Comparison of ENCODE assay signal across 14 cellular contexts in genomic region chr10:11756766-11757315, GRCh38. TPM values are rescaled to one million over a fixed set of nuclear protein-coding genes. Genes with fewer than 3 reads are reported as not detected.
DNase-seq lines count a peak whose midpoint lies in the region; ATAC-seq and TF ChIP-seq lines count a peak whose summit lies in the region.
"Had no signal": no experiment of that assay in that cellular context is flagged by ENCODE, and none has a peak within 500 bp of the region (broad histone marks: within the 10 kb centered on the region; RNA-seq: fewer than 3 reads in every experiment).

No MANE protein-coding gene starts in this region.

- no peaks in the 10 kb centered on the region for H3K79me2 ChIP-seq in osteoblast (ENCODE audit: insufficient read depth, low read length)

- intact Hi-C loops in heart right ventricle (cut with DNase I): loop anchor here in 6 of 10 donors (2.0 to 10.0 kb wide), 4 partner anchors 240 to 715 kb away; no protein-coding TSS in a partner anchor
- intact Hi-C loops in Right ventricle myocardium inferior (cut with DNase I): no loop called here
- intact Hi-C loops in activated naive CD4-positive, alpha-beta T cell treated with anti-CD3 and anti-CD28 coated beads for 36 hours (cut with micrococcal nuclease): no loop called here

- no peak overlapping the region for H3K27ac Mint-ChIP-seq in activated naive CD4-positive, alpha-beta T cell treated with anti-CD3 and anti-CD28 coated beads for 36 hours
- H3K27ac Mint-ChIP-seq: activated CD4-positive, alpha-beta T cell treated with anti-CD3 and anti-CD28 coated beads, Interleukin-2, amount 10 ng/mL, durations not matched to agents 24 days and 14 days; T-helper 17 cell had no signal

- no peak overlapping the region for H3K4me3 Mint-ChIP-seq in activated naive CD4-positive, alpha-beta T cell treated with anti-CD3 and anti-CD28 coated beads for 36 hours
- H3K4me3 Mint-ChIP-seq: activated CD4-positive, alpha-beta T cell treated with anti-CD3 and anti-CD28 coated beads, Interleukin-2, amount 10 ng/mL, durations not matched to agents 24 days and 14 days; T-helper 17 cell had no signal

- H3K27me3 Mint-ChIP-seq in activated naive CD4-positive, alpha-beta T cell treated with anti-CD3 and anti-CD28 coated beads for 36 hours (ENCODE audit: low read depth): no peaks in the 10 kb centered on the region

- H3K36me3 ChIP-seq in heart right ventricle (peaks cover 0 to 45% (median 12%) of the 10 kb centered on the region in 9 donors), osteoblast (ENCODE audit: insufficient read depth, low read length) (no peaks in the 10 kb centered on the region), urinary bladder (ENCODE audit: insufficient read depth) (no peaks in the 10 kb centered on the region)
- H3K36me3 ChIP-seq: ovary had no signal

- H3K27me3 ChIP-seq in heart right ventricle (no peaks in the 10 kb centered on the region), osteoblast (ENCODE audit: insufficient read depth, low read length) (no peaks in the 10 kb centered on the region)
- H3K27me3 ChIP-seq: ovary had no signal

- no peak for ATAC-seq in heart right ventricle
- ATAC-seq in Right ventricle myocardium inferior: no peak
- ATAC-seq in GM21528 (IDR thresholded peaks at IDR 0.05; ENCODE audit: low FRiP score, unreplicated experiment): no peak
- ATAC-seq in GM19463 (IDR thresholded peaks at IDR 0.05; ENCODE audit: unreplicated experiment): no peak
- ATAC-seq: T-helper 17 cell had no signal

- H3K4me1 ChIP-seq in heart right ventricle (peaks cover 7 to 60% (median 33%) of the 10 kb centered on the region in 9 donors), osteoblast (ENCODE audit: insufficient read depth, low read length) (peaks cover 32% of the 10 kb centered on the region), urinary bladder (ENCODE audit: insufficient read depth) (no peaks in the 10 kb centered on the region)

- no peaks in the 10 kb centered on the region for H4K20me1 ChIP-seq in osteoblast (ENCODE audit: insufficient read depth, low read length)

- H2AFZ ChIP-seq in osteoblast (ENCODE audit: low read length): no peak overlapping the region

- H3K9me3 Mint-ChIP-seq in activated naive CD4-positive, alpha-beta T cell treated with anti-CD3 and anti-CD28 coated beads for 36 hours: no peaks in the 10 kb centered on the region
- H3K9me3 Mint-ChIP-seq: activated CD4-positive, alpha-beta T cell treated with anti-CD3 and anti-CD28 coated beads, Interleukin-2, amount 10 ng/mL, durations not matched to agents 24 days and 14 days had no signal

- H3K27ac ChIP-seq in heart right ventricle: peak overlapping the region; percentile 44 to 81 (median 68)
- H3K27ac ChIP-seq in epithelial cell of prostate: peak overlapping the region; percentile 90
- peak overlapping the region; percentile 86 for H3K27ac ChIP-seq in osteoblast (ENCODE audit: low read depth, low read length)
- peak overlapping the region; percentile 71 for H3K27ac ChIP-seq in urinary bladder (ENCODE audit: low read depth)

- TF ChIP-seq CTCF in heart right ventricle (IDR thresholded peaks at IDR 0.05): no peak
- no peak for TF ChIP-seq CTCF in osteoblast (IDR thresholded peaks at IDR 0.05; ENCODE audit: extremely low read depth, low read depth, low read length)

- peaks cover 5% of the 10 kb centered on the region for H3K4me1 Mint-ChIP-seq in activated naive CD4-positive, alpha-beta T cell treated with anti-CD3 and anti-CD28 coated beads for 36 hours (ENCODE audit: low read depth)

- no peaks in the 10 kb centered on the region for H3K36me3 Mint-ChIP-seq in activated naive CD4-positive, alpha-beta T cell treated with anti-CD3 and anti-CD28 coated beads for 36 hours (ENCODE audit: low read depth)

- H3K4me3 ChIP-seq in heart right ventricle: no peak overlapping the region
- H3K4me3 ChIP-seq in osteoblast (ENCODE audit: insufficient read depth, low read length): no peak overlapping the region
- no peak overlapping the region for H3K4me3 ChIP-seq in urinary bladder (ENCODE audit: low read depth, low read length)
- H3K4me3 ChIP-seq: ovary had no signal

- no peak overlapping the region for H3K4me2 ChIP-seq in osteoblast (ENCODE audit: insufficient read depth, low read length)

- WGBS in heart right ventricle, 2 donors: 74 to 81% methylated on average over 11 of the region's 11 CpGs
- WGBS in urinary bladder: 68% methylated on average over 11 of the region's 11 CpGs

- CTCF ChIA-PET in activated naive CD4-positive, alpha-beta T cell treated with anti-CD3 and anti-CD28 coated beads for 36 hours (lab: Charles Lee): interaction anchor here (0.7 to 7.1 kb wide), 26 partner anchors 9 to 644 kb away, joined by 3 to 79 read pairs (median 4); partner anchors contain the start of gene ECHDC3

- DNase-seq in heart right ventricle: no peak
- no peak for DNase-seq in Right ventricle myocardium inferior (ENCODE audit: missing footprints)
- DNase-seq in epithelial cell of prostate (ENCODE audit: low read depth, low spot score): no peak
- DNase-seq in osteoblast (ENCODE audit: insufficient read length, low spot score, missing footprints): no peak
- no peak for DNase-seq in activated naive CD4-positive, alpha-beta T cell treated with anti-CD3 and anti-CD28 coated beads for 36 hours
- DNase-seq: activated CD4-positive, alpha-beta T cell treated with anti-CD3 and anti-CD28 coated beads, Interleukin-2, amount 10 ng/mL, durations not matched to agents 24 days and 14 days; GOT3; mesendoderm; stimulated activated CD4-positive, alpha-beta T cell treated with anti-CD3 and anti-CD28 coated beads, Interleukin-1b, Interleukin-23, amount 100 ng/mL, for 48 hours; T-helper 17 cell had no signal

- H3K9me3 ChIP-seq in heart right ventricle (no peaks in the 10 kb centered on the region), osteoblast (ENCODE audit: low read depth, low read length) (no peaks in the 10 kb centered on the region)
- H3K9me3 ChIP-seq: ovary had no signal

RNA-seq across cellular contexts. Expression of gene ECHDC3, which starts 14.7 kb away (rescaled TPM):
- total RNA-seq in heart right ventricle (100 to 1,000 TPM in 2 of 10 donors, 10 to 100 TPM in 8; 39.6 to 114 (median 57.1) TPM), Right ventricle myocardium inferior (101 TPM), osteoblast (0.36 and 13.8 TPM in 2 replicates), urinary bladder (1.5 TPM)
- polyA plus RNA-seq in heart right ventricle (10 to 100 TPM; 15.0 to 83.1 TPM), urinary bladder (28.1 TPM)
- 1 to 10 TPM; 1.3 to 1.5 TPM for total RNA-seq in activated naive CD4-positive, alpha-beta T cell treated with anti-CD3 and anti-CD28 coated beads for 36 hours

Comparison
In these comparisons a context has a peak if more than half of its experiments do, and no peak if none do; other contexts are left out.
1. intact Hi-C loops: an anchor here in heart right ventricle (2.0 to 10.0 kb wide); none called in Right ventricle myocardium inferior and activated naive CD4-positive, alpha-beta T cell treated with anti-CD3 and anti-CD28 coated beads for 36 hours.